In genomic region chr22:27517361-27517760, GRCh38 we compare ENCODE assay signal across 31 cellular contexts.
"Had no signal": no experiment of that assay in that cellular context is flagged by ENCODE, and none has a peak within 500 bp of the region (broad histone marks: within the 10 kb centered on the region; RNA-seq: fewer than 3 reads in every experiment).

No MANE protein-coding gene starts in this region.

- DNase-seq: activated CD4-positive, alpha-beta memory T cell treated with anti-CD3 and anti-CD28 coated beads, Interleukin-2, amount 10 ng/mL, durations not matched to agents 7 days and 5 days; activated CD4-positive, alpha-beta T cell treated with anti-CD3 and anti-CD28 coated beads for 1 hour; activated CD4-positive, alpha-beta T cell treated with anti-CD3 and anti-CD28 coated beads for 4 hours; activated CD4-positive, alpha-beta T cell treated with anti-CD3 and anti-CD28 coated beads, Interleukin-2, amount 10 ng/mL, durations not matched to agents 7 days and 5 days; activated CD4-positive, alpha-beta T cell treated with anti-CD3 and anti-CD28 coated beads, Interleukin-2, amount 50 U/mL, for 4 hours; activated CD8-positive, alpha-beta memory T cell treated with anti-CD3 and anti-CD28 coated beads for 24 hours; activated effector memory CD4-positive, alpha-beta T cell treated with Interleukin-2 at 50 U/mL for 16 hours; activated gamma-delta T cell treated with Interleukin-2 at 50 U/mL for 16 hours; activated naive CD4-positive, alpha-beta T cell treated with anti-CD3 and anti-CD28 coated beads, Interleukin-2, amount 50 U/mL, for 16 hours; activated naive CD4-positive, alpha-beta T cell treated with Interleukin-2 at 50 U/mL for 16 hours; activated T-cell treated with anti-CD3 and anti-CD28 coated beads, Interleukin-2, amount 50 U/mL, for 4 hours; amniotic stem cell; anterior cingulate cortex; brain microvascular endothelial cell; cortex of kidney; dermis blood vessel endothelial cell; effector CD4-positive, alpha-beta T cell; effector memory CD8-positive, alpha-beta T cell; erythroblast; foreskin keratinocyte; gastrocnemius medialis; glutamatergic neuron; heart left ventricle; T-helper 2 cell had no signal

- ATAC-seq: activated T-cell treated with anti-CD3 and anti-CD28 coated beads, Interleukin-2, amount 50 U/mL, for 4 hours; activated T-helper 17 cell treated with anti-CD3 and anti-CD28 coated beads, Interleukin-2, amount 50 U/mL, for 72 hours; effector memory CD8-positive, alpha-beta T cell; foreskin keratinocyte; gastrocnemius medialis; heart left ventricle had no signal

- H3K4me3 Mint-ChIP-seq: activated CD4-positive, alpha-beta memory T cell treated with anti-CD3 and anti-CD28 coated beads, Interleukin-2, amount 10 ng/mL, durations not matched to agents 7 days and 5 days; activated CD4-positive, alpha-beta T cell treated with anti-CD3 and anti-CD28 coated beads, Interleukin-2, amount 10 ng/mL, durations not matched to agents 7 days and 5 days; activated naive CD8-positive, alpha-beta T cell; activated T-cell treated with anti-CD3 and anti-CD28 coated beads, Interleukin-2, amount 50 U/mL, for 4 hours; activated T-helper 17 cell treated with anti-CD3 and anti-CD28 coated beads, Interleukin-2, amount 50 U/mL, for 72 hours; central memory CD8-positive, alpha-beta T cell; effector memory CD8-positive, alpha-beta T cell had no signal

- H3K27ac ChIP-seq: brain microvascular endothelial cell, esophagus muscularis mucosa, foreskin keratinocyte, gastrocnemius medialis, heart left ventricle had no signal

- H3K27ac Mint-ChIP-seq: activated CD4-positive, alpha-beta memory T cell treated with anti-CD3 and anti-CD28 coated beads, Interleukin-2, amount 10 ng/mL, durations not matched to agents 7 days and 5 days; activated CD4-positive, alpha-beta T cell treated with anti-CD3 and anti-CD28 coated beads, Interleukin-2, amount 10 ng/mL, durations not matched to agents 7 days and 5 days; activated naive CD8-positive, alpha-beta T cell; activated T-helper 17 cell treated with anti-CD3 and anti-CD28 coated beads, Interleukin-2, amount 50 U/mL, for 72 hours; effector memory CD8-positive, alpha-beta T cell had no signal

- H3K36me3 Mint-ChIP-seq: activated naive CD8-positive, alpha-beta T cell had no signal

- H3K9me3 ChIP-seq: esophagus muscularis mucosa, gastrocnemius medialis had no signal

- H3K9me3 Mint-ChIP-seq: activated CD4-positive, alpha-beta memory T cell treated with anti-CD3 and anti-CD28 coated beads, Interleukin-2, amount 10 ng/mL, durations not matched to agents 7 days and 5 days; activated CD4-positive, alpha-beta T cell treated with anti-CD3 and anti-CD28 coated beads, Interleukin-2, amount 10 ng/mL, durations not matched to agents 7 days and 5 days; activated T-cell treated with anti-CD3 and anti-CD28 coated beads, Interleukin-2, amount 50 U/mL, for 4 hours; activated T-helper 17 cell treated with anti-CD3 and anti-CD28 coated beads, Interleukin-2, amount 50 U/mL, for 72 hours; central memory CD8-positive, alpha-beta T cell; effector memory CD8-positive, alpha-beta T cell had no signal

- FAIRE-seq: astrocyte, bronchial epithelial cell, colon had no signal

- H3K4me3 ChIP-seq: esophagus muscularis mucosa, gastrocnemius medialis, heart left ventricle had no signal

- H3K36me3 ChIP-seq: brain microvascular endothelial cell, esophagus muscularis mucosa, gastrocnemius medialis, heart left ventricle had no signal

- H3K27me3 ChIP-seq: brain microvascular endothelial cell, esophagus muscularis mucosa, foreskin keratinocyte, gastrocnemius medialis had no signal

- H3K4me1 Mint-ChIP-seq: activated CD4-positive, alpha-beta memory T cell treated with anti-CD3 and anti-CD28 coated beads, Interleukin-2, amount 10 ng/mL, durations not matched to agents 7 days and 5 days; activated CD4-positive, alpha-beta T cell treated with anti-CD3 and anti-CD28 coated beads, Interleukin-2, amount 10 ng/mL, durations not matched to agents 7 days and 5 days; activated T-helper 17 cell treated with anti-CD3 and anti-CD28 coated beads, Interleukin-2, amount 50 U/mL, for 72 hours; central memory CD8-positive, alpha-beta T cell had no signal

- H3K27me3 Mint-ChIP-seq: activated CD4-positive, alpha-beta memory T cell treated with anti-CD3 and anti-CD28 coated beads, Interleukin-2, amount 10 ng/mL, durations not matched to agents 7 days and 5 days; activated CD4-positive, alpha-beta T cell treated with anti-CD3 and anti-CD28 coated beads, Interleukin-2, amount 10 ng/mL, durations not matched to agents 7 days and 5 days; activated naive CD8-positive, alpha-beta T cell had no signal
